In genomic region chr10:96651998-96652431, GRCh38 we compare ENCODE assay signal across 9 cellular contexts.
DNase-seq lines count a peak whose midpoint lies in the region; ATAC-seq and TF ChIP-seq lines count a peak whose summit lies in the region.
"Had no signal": no experiment of that assay in that cellular context is flagged by ENCODE, and none has a peak within 500 bp of the region (broad histone marks: within the 10 kb centered on the region; RNA-seq: fewer than 3 reads in every experiment).

No MANE protein-coding gene starts in this region.

- POLR2A ChIA-PET in PC-3 (lab: Charles Lee; ENCODE audit: unreplicated experiment): no interaction called here

- no peaks in the 10 kb centered on the region for H3K36me3 ChIP-seq in mammary epithelial cell (ENCODE audit: insufficient read depth, low read length)
- H3K36me3 ChIP-seq in PC-3 (ENCODE audit: low read depth, low read length): no peaks in the 10 kb centered on the region
- no peaks in the 10 kb centered on the region for H3K36me3 ChIP-seq in MM.1S (replicated peaks; ENCODE audit: insufficient read depth, low read length)

- H3K27me3 ChIP-seq in mammary epithelial cell (ENCODE audit: insufficient read depth, low read length) (no peaks in the 10 kb centered on the region), PC-3 (ENCODE audit: low read length) (no peaks in the 10 kb centered on the region), MM.1S (replicated peaks; ENCODE audit: insufficient read depth, low read length) (no peaks in the 10 kb centered on the region)
- H3K27me3 ChIP-seq: pancreas had no signal

- H3K9me3 ChIP-seq in mammary epithelial cell (replicated peaks; ENCODE audit: insufficient read depth, low read length): no peaks in the 10 kb centered on the region
- H3K9me3 ChIP-seq in PC-3 (ENCODE audit: low read length): no peaks in the 10 kb centered on the region
- no peaks in the 10 kb centered on the region for H3K9me3 ChIP-seq in MM.1S (replicated peaks; ENCODE audit: insufficient read depth, low read length)
- H3K9me3 ChIP-seq: pancreas had no signal

- dilution Hi-C loops in mammary epithelial cell (cut with HindIII; ENCODE audit: low sequenced_read_pairs): no loop called here

- H3K4me3 ChIP-seq in mammary epithelial cell (replicated peaks in 1 of 3; ENCODE audit: insufficient read depth in 1 of 3, low read depth in 2 of 3, low read length in 3 of 3) (no peak overlapping the region), PC-3 (ENCODE audit: low read length) (no peak overlapping the region), MM.1S (ENCODE audit: low read length) (no peak overlapping the region)
- H3K4me3 ChIP-seq: pancreas had no signal

- ATAC-seq in HG03469 (IDR thresholded peaks at IDR 0.05; ENCODE audit: unreplicated experiment) (peak; percentile 55), PC-3 (no peak)

- no peak for TF ChIP-seq CTCF in mammary epithelial cell (conservative IDR thresholded peaks at IDR 0.05 in 1 of 2, IDR thresholded peaks at IDR 0.05 in 1 of 2; ENCODE audit: extremely low read depth in 1 of 2, insufficient read depth in 1 of 2, low read depth in 1 of 2, low read length in 2 of 2)
- no peak for TF ChIP-seq CTCF in PC-3 (conservative IDR thresholded peaks at IDR 0.05; ENCODE audit: low read depth, low read length)
- TF ChIP-seq CTCF in MM.1S (IDR thresholded peaks at IDR 0.05; ENCODE audit: low read length): no peak

- in situ Hi-C loops in mammary epithelial cell (cut with MboI; ENCODE audit: low sequenced_read_pairs in 2 of 2): no loop called here

- H3F3A ChIP-seq in PC-3 (ENCODE audit: low read length, unreplicated experiment) (no peaks in the 10 kb centered on the region), MM.1S (ENCODE audit: insufficient read depth, low read length) (no peaks in the 10 kb centered on the region)

- H3K9ac ChIP-seq in mammary epithelial cell (ENCODE audit: insufficient read depth, low read length): no peak overlapping the region
- H3K9ac ChIP-seq in PC-3 (ENCODE audit: low read length): no peak overlapping the region
- no peak overlapping the region for H3K9ac ChIP-seq in MM.1S (ENCODE audit: low read length)

- H3K9me2 ChIP-seq in PC-3 (replicated peaks; ENCODE audit: low read length) (no peaks in the 10 kb centered on the region), MM.1S (replicated peaks; ENCODE audit: insufficient read depth, low read length) (no peaks in the 10 kb centered on the region)

- no TSS peak for BruUV-seq in mammary epithelial cell (replicated peaks; lab: Mats Ljungman, UMichigan)
- BruUV-seq in PC-3 (replicated peaks; lab: Mats Ljungman, UMichigan): no TSS peak

- intact Hi-C loops in mammary epithelial cell (cut with micrococcal nuclease) (no loop called here), PC-3 (cut with micrococcal nuclease) (no loop called here)

- CTCF ChIA-PET in mammary epithelial cell (lab: Charles Lee; ENCODE audit: low non-redundant PET): interaction anchor here (0.6 kb wide), 1 partner anchor 1049 kb away, joined by 4 read pairs; no protein-coding TSS in a partner anchor
- CTCF ChIA-PET in PC-3 (lab: Charles Lee): no interaction called here

- 85% methylated on average over 8 of the region's 8 CpGs for WGBS in mammary epithelial cell (ENCODE audit: low coverage, missing lambda C conversion rate)

- H3K4me2 ChIP-seq in mammary epithelial cell (ENCODE audit: insufficient read depth, low read depth, low read length) (no peak overlapping the region), PC-3 (ENCODE audit: low read length) (no peak overlapping the region), MM.1S (ENCODE audit: low read depth, low read length) (no peak overlapping the region)

- H3K4me1 ChIP-seq in mammary epithelial cell (ENCODE audit: insufficient read depth, low read length) (no peaks in the 10 kb centered on the region), PC-3 (ENCODE audit: insufficient read depth, low read length) (no peaks in the 10 kb centered on the region), MM.1S (ENCODE audit: low read length) (no peaks in the 10 kb centered on the region)
- H3K4me1 ChIP-seq: pancreas had no signal

- no peaks in the 10 kb centered on the region for H3K79me2 ChIP-seq in mammary epithelial cell (ENCODE audit: insufficient read depth, low read length)
- H3K79me2 ChIP-seq in PC-3 (ENCODE audit: low read length): no peaks in the 10 kb centered on the region
- H3K79me2 ChIP-seq in MM.1S (ENCODE audit: low read length): no peaks in the 10 kb centered on the region

- H2AFZ ChIP-seq in mammary epithelial cell (ENCODE audit: low read depth, low read length) (no peak overlapping the region), PC-3 (ENCODE audit: low read length) (no peak overlapping the region), MM.1S (ENCODE audit: low read length) (no peak overlapping the region)

- H3K27ac ChIP-seq in mammary epithelial cell (ENCODE audit: insufficient read depth, low read depth, low read length) (no peak overlapping the region), PC-3 (ENCODE audit: low read length) (no peak overlapping the region), MM.1S (ENCODE audit: low read length) (no peak overlapping the region)
- H3K27ac ChIP-seq: pancreas had no signal

- H4K20me1 ChIP-seq in mammary epithelial cell (ENCODE audit: insufficient read depth, low read length) (no peaks in the 10 kb centered on the region), PC-3 (ENCODE audit: low read length) (no peaks in the 10 kb centered on the region), MM.1S (ENCODE audit: insufficient read depth, low read length) (no peaks in the 10 kb centered on the region)

- peak; percentile 9 for DNase-seq in stimulated activated CD4-positive, alpha-beta T cell treated with anti-CD3 and anti-CD28 coated beads, Interleukin-2, amount 100 ng/mL, for 4 hours (ENCODE audit: low read depth)
- DNase-seq in stimulated activated CD4-positive, alpha-beta T cell treated with anti-CD3 and anti-CD28 coated beads, Interleukin-4, amount 100 ng/mL, for 24 hours: no peak
- peak; percentile 54 for DNase-seq in activated CD8-positive, alpha-beta memory T cell treated with anti-CD3 and anti-CD28 coated beads, Interleukin-2, amount 50 U/mL, for 4 hours
- DNase-seq in activated effector memory CD4-positive, alpha-beta T cell treated with anti-CD3 and anti-CD28 coated beads, Interleukin-2, amount 50 U/mL, for 16 hours: no peak
- no peak for DNase-seq in mammary epithelial cell
- no peak for DNase-seq in PC-3
- no peak for DNase-seq in MM.1S
- DNase-seq: pancreas had no signal

Comparison
In these comparisons a context has a peak if more than half of its experiments do, and no peak if none do; other contexts are left out.
1. DNase-seq: peak in stimulated activated CD4-positive, alpha-beta T cell treated with anti-CD3 and anti-CD28 coated beads, Interleukin-2, amount 100 ng/mL, for 4 hours (single experiment) and activated CD8-positive, alpha-beta memory T cell treated with anti-CD3 and anti-CD28 coated beads, Interleukin-2, amount 50 U/mL, for 4 hours (single experiment); none in stimulated activated CD4-positive, alpha-beta T cell treated with anti-CD3 and anti-CD28 coated beads, Interleukin-4, amount 100 ng/mL, for 24 hours (single experiment), activated effector memory CD4-positive, alpha-beta T cell treated with anti-CD3 and anti-CD28 coated beads, Interleukin-2, amount 50 U/mL, for 16 hours (single experiment), mammary epithelial cell (single experiment), PC-3 (single experiment) and MM.1S (single experiment).